23 cellular contexts compared by ENCODE assay signal in the genomic region with DNA sequence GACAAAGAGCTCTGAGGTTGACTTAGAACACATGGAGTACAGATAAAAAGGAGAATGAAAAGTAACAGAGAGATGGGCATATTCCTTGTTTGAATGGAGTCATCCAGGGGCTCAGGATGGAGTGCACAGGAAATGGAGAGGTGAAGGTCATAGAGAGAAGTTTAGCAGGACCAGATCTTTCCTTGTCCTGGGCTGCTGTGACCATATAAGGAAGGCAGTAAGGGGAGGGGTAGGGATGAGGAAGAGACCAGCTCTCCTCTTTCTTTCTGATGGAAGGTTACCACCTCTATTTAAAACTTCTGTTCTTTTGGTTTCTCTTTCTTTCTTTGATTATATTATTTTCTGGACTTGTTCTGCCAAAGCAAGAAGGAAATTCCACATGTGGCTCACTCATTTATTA. TPM values are rescaled to one million over a fixed set of nuclear protein-coding genes. Genes with fewer than 3 reads are reported as not detected.
DNase-seq lines count a peak whose midpoint lies in the region; ATAC-seq, FAIRE-seq and TF ChIP-seq lines count a peak whose summit lies in the region.
"Had no signal": no experiment of that assay in that cellular context is flagged by ENCODE, and none has a peak within 500 bp of the region (broad histone marks: within the 10 kb centered on the region; RNA-seq: fewer than 3 reads in every experiment).

No MANE protein-coding gene starts in this region.

- H3K36me3 ChIP-seq in H1 (ENCODE audit: control insufficient read depth in 2 of 4, insufficient read depth in 4 of 4, low read length in 3 of 4) = no peaks in the 10 kb centered on the region
- H3K36me3 ChIP-seq in lower lobe of right lung = no peaks in the 10 kb centered on the region
- H3K36me3 ChIP-seq: MG63, SJCRH30 had no signal

- H3K9ac ChIP-seq in H1 (replicated peaks in 1 of 4; ENCODE audit: extremely low read depth in 1 of 4, low read depth in 3 of 4, low read length in 3 of 4) = no peak overlapping the region

- ATAC-seq in Right ventricle myocardium inferior (peak; percentile 44), left cardiac atrium (no peak), lower lobe of right lung (no peak), GM18511 (IDR thresholded peaks at IDR 0.05; ENCODE audit: unreplicated experiment) (no peak)
- ATAC-seq: K562, SK-N-SH treated with all-trans-retinoic acid at 6 μM for 48 hours had no signal

- H4K5ac ChIP-seq in H1 (ENCODE audit: insufficient read length, low read depth, low read length) = no peak overlapping the region

- no peak for TF ChIP-seq EP300 in H1 (IDR thresholded peaks at IDR 0.05; ENCODE audit: borderline replicate concordance in 1 of 2, low read depth in 2 of 2, low read length in 2 of 2)

- H3K4me2 ChIP-seq in H1 (ENCODE audit: insufficient read depth in 1 of 2, low read depth in 2 of 2, low read length in 2 of 2) = no peak overlapping the region

- peaks cover 0 to 2% (median under 1%) of the 10 kb centered on the region in 4 experiments; a peak in 2 of 7 replicates for H3K4me1 ChIP-seq in H1 (replicated peaks in 1 of 4; ENCODE audit: control insufficient read depth in 3 of 4, insufficient read depth in 4 of 4, low read length in 3 of 4)
- H3K4me1 ChIP-seq in lower lobe of right lung = no peaks in the 10 kb centered on the region

- intact Hi-C loops in Right ventricle myocardium inferior (cut with DNase I) (loop anchor here (5.0 kb wide), 1 partner anchor 146 kb away; no protein-coding TSS in a partner anchor), left cardiac atrium (cut with DNase I) (no loop called here), posterior vena cava (cut with DNase I) (no loop called here), lower lobe of right lung (cut with DNase I) (no loop called here)

- no peak for TF ChIP-seq RAD21 in H1 (IDR thresholded peaks at IDR 0.05 in 1 of 2, conservative IDR thresholded peaks at IDR 0.05 in 1 of 2; ENCODE audit: low read depth in 2 of 2, low read length in 2 of 2)

- no peak overlapping the region for H3K18ac ChIP-seq in H1 (ENCODE audit: extremely low read depth, low read length)

- TF ChIP-seq POLR2A in H1 (IDR thresholded peaks at IDR 0.05; ENCODE audit: control extremely low read depth in 1 of 2, low read depth in 2 of 2, low read length in 2 of 2) = no peak

- H3K27me3 ChIP-seq in H1 (replicated peaks in 1 of 4; ENCODE audit: control insufficient read depth in 3 of 4, extremely low read depth in 1 of 4, insufficient read depth in 3 of 4, low read length in 3 of 4) (no peaks in the 10 kb centered on the region), lower lobe of right lung (ENCODE audit: low read depth) (no peaks in the 10 kb centered on the region)
- H3K27me3 ChIP-seq: MG63, SJCRH30 had no signal

- H2BK20ac ChIP-seq in H1 (ENCODE audit: low read length) = no peak overlapping the region

- H2AK5ac ChIP-seq in H1 (ENCODE audit: low read depth, low read length) = no peak overlapping the region

- H3K79me2 ChIP-seq in H1 (ENCODE audit: control insufficient read depth in 1 of 2, insufficient read depth in 2 of 2, low read length in 2 of 2) = peaks cover 0 to 15% of the 10 kb centered on the region in 2 experiments; a peak in 2 of 4 replicates

- H4K91ac ChIP-seq in H1 (replicated peaks; ENCODE audit: insufficient read length, low read length) = no peak overlapping the region

- no peaks in the 10 kb centered on the region for H4K20me1 ChIP-seq in H1 (replicated peaks in 1 of 2; ENCODE audit: control insufficient read depth in 1 of 2, insufficient read depth in 2 of 2, low read length in 2 of 2)

- TF ChIP-seq CTCF in H1 (IDR thresholded peaks at IDR 0.05; ENCODE audit: control extremely low read depth in 1 of 3, insufficient read depth in 1 of 3, low read depth in 1 of 3, low read length in 3 of 3) (no peak), lower lobe of right lung (IDR thresholded peaks at IDR 0.05) (no peak)

- H4K8ac ChIP-seq in H1 (ENCODE audit: extremely low read depth, insufficient read depth, low read length) = no peak overlapping the region

- H2BK5ac ChIP-seq in H1 (ENCODE audit: low read depth, low read length) = no peak overlapping the region

- H2BK12ac ChIP-seq in H1 (ENCODE audit: low read depth, low read length) = no peak overlapping the region

- POLR2A ChIA-PET in H1 (lab: Charles Lee; ENCODE audit: partially characterized antibody) = no interaction called here

- H3K4me3 ChIP-seq in H1 (ENCODE audit: extremely low read depth in 1 of 4, insufficient read depth in 2 of 4, low read depth in 3 of 4, low read length in 4 of 4) (no peak overlapping the region), lower lobe of right lung (no peak overlapping the region)
- H3K4me3 ChIP-seq: K562, MG63, SJCRH30 had no signal

- no peak overlapping the region for H3K4ac ChIP-seq in H1 (replicated peaks; ENCODE audit: insufficient read length, low read depth, low read length)

- DNase-seq in Right ventricle myocardium inferior (ENCODE audit: missing footprints) = no peak
- DNase-seq in left cardiac atrium = no peak
- peak; percentile 28 for DNase-seq in M059J (ENCODE audit: low read depth)
- no peak for DNase-seq in H1 (ENCODE audit: low read depth in 1 of 2, low spot score in 2 of 2)
- DNase-seq in posterior vena cava (ENCODE audit: low spot score) = no peak
- DNase-seq in lower lobe of right lung = no peak
- DNase-seq: 8988T, Calu3, DMS79 treated with DMSO at 0.1 percent for 48 hours, H7, MG63, NCI-H1105 treated with DMSO at 0.1 percent for 48 hours, NCI-H2029, NCI-H446, NCI-H524 treated with DMSO at 0.1 percent for 48 hours, NCI-H774, SJCRH30 had no signal

- H3K14ac ChIP-seq in H1 (ENCODE audit: insufficient read length) = no peak overlapping the region

- CTCF ChIA-PET in H1 (lab: Charles Lee; ENCODE audit: partially characterized antibody) = interaction anchor here (2.9 kb wide), 1 partner anchor 16 kb away, joined by 9 read pairs; no protein-coding TSS in a partner anchor

- H3K27ac ChIP-seq in H1 (ENCODE audit: low read depth, low read length) (no peak overlapping the region), lower lobe of right lung (no peak overlapping the region)
- H3K27ac ChIP-seq: SJCRH30 had no signal

- FAIRE-seq in H1 (lab: Jason Lieb, UNC) = no peak
- FAIRE-seq: GM12892, K562, RCC 7860 had no signal

- H3K23ac ChIP-seq in H1 (ENCODE audit: insufficient read length) = no peak overlapping the region

- H3K23me2 ChIP-seq in H1 (ENCODE audit: low read depth, low read length) = no peaks in the 10 kb centered on the region

- H3K56ac ChIP-seq in H1 (replicated peaks; ENCODE audit: insufficient read length, low read depth, low read length) = no peak overlapping the region

- H3K9me3 ChIP-seq in H1 (ENCODE audit: insufficient read depth in 2 of 2, low read depth in 1 of 2, low read length in 1 of 2) (no peaks in the 10 kb centered on the region), lower lobe of right lung (no peaks in the 10 kb centered on the region)
- H3K9me3 ChIP-seq: MG63, SJCRH30 had no signal

- H3K79me1 ChIP-seq in H1 (ENCODE audit: low read depth, low read length) = no peaks in the 10 kb centered on the region

- no peak overlapping the region for H2AFZ ChIP-seq in H1 (ENCODE audit: low read length)

- H2BK120ac ChIP-seq in H1 (replicated peaks; ENCODE audit: low read depth, low read length) = no peak overlapping the region

- no peak overlapping the region for H2BK15ac ChIP-seq in H1 (ENCODE audit: low read length)

TF ChIP-seq in H1, 55 proteins besides CTCF, POLR2A, EP300 and RAD21:
- TF ChIP-seq RNF2 (IDR thresholded peaks at IDR 0.05; ENCODE audit: borderline replicate concordance, low read depth, low read length, missing control alignments, poor library complexity, severe bottlenecking) (no peak), PHF8 (conservative IDR thresholded peaks at IDR 0.05; ENCODE audit: low read depth, low read length) (no peak), SRF (IDR thresholded peaks at IDR 0.05; ENCODE audit: low read depth, low read length) (peak; percentile 77)

RNA-seq across cellular contexts. Expression of a gene that starts 27.0 kb away (rescaled TPM):
- total RNA-seq in Right ventricle myocardium inferior (23.9 TPM), left cardiac atrium (10 to 100 TPM in 1 of 2 donors, 1 to 10 TPM in 1; 9.4 to 14.4 TPM), posterior vena cava (10 to 100 TPM; 12.3 to 15.4 TPM), lower lobe of right lung (5.0 TPM)
- total RNA-seq in M059J (2014; rRNA removed; shearing (Covaris generic)) = 2.7 and 4.2 TPM in 2 replicates
- total RNA-seq in H1 (2021; fragmentation: NEBNext Ultra II Directional; extraction: Animal tissue kit (Norgen Biotek cat#: 25700)) = 10.6 and 10.7 TPM in 2 replicates
- 7.1 and 7.2 TPM in 2 replicates for polyA plus RNA-seq in H1 (2011; rRNA removed)
- polyA plus RNA-seq in H1 (2011; cell fraction: cytosol; rRNA removed) = 3.6 TPM
- polyA plus RNA-seq in H1 (2011; cell fraction: nucleus; rRNA removed) = 25.4 TPM
- polyA plus RNA-seq in H1 (2012, experiment 1 of 2) = 4.4 to 5.9 TPM (median 5.4 TPM) in 4 replicates
- polyA plus RNA-seq in H1 (2012, experiment 2 of 2) = 0.98 TPM
- 6.6 TPM for polyA plus RNA-seq in H1 (2013, experiment 1 of 2)
- 5.9 TPM for polyA plus RNA-seq in H1 (2013, experiment 2 of 2)
- 32.3 and 38.9 TPM in 2 replicates for polyA minus RNA-seq in H1 (2011; rRNA and poly(A)+ RNA removed)
- 9.0 TPM for polyA minus RNA-seq in H1 (2011; cell fraction: cytosol; rRNA and poly(A)+ RNA removed)
- polyA minus RNA-seq in H1 (2011; cell fraction: nucleus; rRNA and poly(A)+ RNA removed) = 38.2 TPM
- total RNA-seq: HT-29 had no signal
